ENCODE assay signal across 8 cellular contexts in genomic region chr5:149550267-149550582, GRCh38. TPM values are rescaled to one million over a fixed set of nuclear protein-coding genes. Genes with fewer than 3 reads are reported as not detected.
A peak's percentile ranks its signal among the peaks of the same experiment; 100 is the strongest.
DNase-seq lines count a peak whose midpoint lies in the region; ATAC-seq and TF ChIP-seq lines count a peak whose summit lies in the region.

No MANE protein-coding gene starts in this region.

- peaks cover 50% of the 10 kb centered on the region for H4K20me1 ChIP-seq in BLaER1

- TF ChIP-seq CTCF in ascending aorta (IDR thresholded peaks at IDR 0.05): no peak

- peaks cover 55 to 58% of the 10 kb centered on the region in 2 donors for H3K4me1 Mint-ChIP-seq in immature natural killer cell

- H3K36me3 ChIP-seq in BLaER1 (peaks cover 45% of the 10 kb centered on the region), ascending aorta (peaks cover 17 to 18% of the 10 kb centered on the region in 2 donors), stomach smooth muscle (ENCODE audit: control insufficient read depth in 2 of 2, insufficient read depth in 2 of 2, low read length in 2 of 2) (peaks cover 3 to 10% of the 10 kb centered on the region in 2 donors)

- peaks cover 0 to 7% (median 4%) of the 10 kb centered on the region in 3 donors for H3K36me3 Mint-ChIP-seq in immature natural killer cell

- no peaks in the 10 kb centered on the region for H3K9me3 ChIP-seq in BLaER1
- no peaks in the 10 kb centered on the region for H3K9me3 ChIP-seq in ascending aorta
- no peaks in the 10 kb centered on the region for H3K9me3 ChIP-seq in stomach smooth muscle (ENCODE audit: control insufficient read depth in 2 of 2, low read length in 2 of 2)

- H3K4me3 Mint-ChIP-seq in immature natural killer cell: peak overlapping the region; percentile 96 to 99 (median 98)

- H3K4me3 ChIP-seq in BLaER1 (peak overlapping the region; percentile 93), ascending aorta (peak overlapping the region; percentile 81 to 96), stomach smooth muscle (ENCODE audit: low read length in 2 of 2) (peak overlapping the region; percentile 95 to 100)

- H3K9me3 Mint-ChIP-seq in immature natural killer cell: no peaks in the 10 kb centered on the region

- peaks cover 40% of the 10 kb centered on the region for H3K4me1 ChIP-seq in BLaER1
- H3K4me1 ChIP-seq in ascending aorta: peaks cover 9 to 30% of the 10 kb centered on the region in 2 donors
- H3K4me1 ChIP-seq in stomach smooth muscle (ENCODE audit: control insufficient read depth, insufficient read depth, low read length): peaks cover 32% of the 10 kb centered on the region

- no peaks in the 10 kb centered on the region for H3K27me3 ChIP-seq in BLaER1
- H3K27me3 ChIP-seq in ascending aorta: no peaks in the 10 kb centered on the region
- H3K27me3 ChIP-seq in stomach smooth muscle (ENCODE audit: control insufficient read depth in 1 of 2, insufficient read depth in 2 of 2, low read length in 2 of 2): no peaks in the 10 kb centered on the region

- H3K27me3 Mint-ChIP-seq in immature natural killer cell (ENCODE audit: low read depth in 3 of 3): peaks cover 13 to 16% (median 14%) of the 10 kb centered on the region in 3 donors

- ATAC-seq in GM18520 (IDR thresholded peaks at IDR 0.05; ENCODE audit: unreplicated experiment): no peak
- no peak for ATAC-seq in GM18498 (IDR thresholded peaks at IDR 0.05; ENCODE audit: unreplicated experiment)

- H3K27ac ChIP-seq in BLaER1 (peak overlapping the region; percentile 98), ascending aorta (peak overlapping the region; percentile 95 to 98), stomach smooth muscle (ENCODE audit: low read length) (peak overlapping the region; percentile 99)

- DNase-seq in LoVo (ENCODE audit: low spot score): peak; percentile 24
- DNase-seq in ascending aorta (ENCODE audit: low spot score in 2 of 2): no peak
- DNase-seq in immature natural killer cell: peak; percentile 6 to 17 (median 14)
- DNase-seq in SW 1271 (lab: John Stamatoyannopoulos, UW): no peak

- peak overlapping the region; percentile 96 to 99 (median 98) for H3K27ac Mint-ChIP-seq in immature natural killer cell

- H3K4me2 ChIP-seq in BLaER1: peak overlapping the region; percentile 85

- intact Hi-C loops in ascending aorta (cut with DNase I): no loop called here

- H3K9ac ChIP-seq in BLaER1 (peak overlapping the region; percentile 99), stomach smooth muscle (ENCODE audit: low read length in 2 of 2) (peak overlapping the region; percentile 100)

RNA-seq across cellular contexts. Expression of gene CSNK1A1, which starts 1.0 kb away (rescaled TPM):
- 219 TPM for total RNA-seq in ascending aorta
- 100 to 1,000 TPM; 106 to 146 (median 134) TPM for polyA plus RNA-seq in immature natural killer cell

RNA-seq across cellular contexts. Expression of gene ARHGEF37, which starts 31.1 kb away (rescaled TPM):
- 13.4 TPM for total RNA-seq in ascending aorta
- polyA plus RNA-seq in immature natural killer cell: under 1 TPM in 1 of 3 donors, not detected in 2; 0.47 TPM

Comparison
In these comparisons a context has a peak if more than half of its experiments do, and no peak if none do; other contexts are left out.
1. DNase-seq: peak in LoVo (single experiment) and immature natural killer cell (3 of 3); none in ascending aorta (0 of 2) and SW 1271 (0 of 2).
2. Peak in every context shown above with its lines, with median percentiles within 50 percentile points of each other: H3K27ac ChIP-seq and H3K4me3 ChIP-seq.